In genomic region chr9:87350915-87351314, GRCh38 we compare ENCODE assay signal across 24 cellular contexts.
A peak's percentile ranks its signal among the peaks of the same experiment; 100 is the strongest.
DNase-seq lines count a peak whose midpoint lies in the region; ATAC-seq and TF ChIP-seq lines count a peak whose summit lies in the region.
"Had no signal": no experiment of that assay in that cellular context is flagged by ENCODE, and none has a peak within 500 bp of the region (broad histone marks: within the 10 kb centered on the region; RNA-seq: fewer than 3 reads in every experiment).

No MANE protein-coding gene starts in this region.

- peaks cover 14% of the 10 kb centered on the region for H3K4me1 ChIP-seq in SJSA1 (replicated peaks)

- no peaks in the 10 kb centered on the region for H3K27me3 ChIP-seq in SJSA1 (replicated peaks)
- H3K27me3 ChIP-seq: neutrophil had no signal

- H3K4me3 ChIP-seq in AG09309 (ENCODE audit: control insufficient read depth, low read depth, low read length) (no peak overlapping the region), SJSA1 (no peak overlapping the region), cardiac fibroblast (replicated peaks in 1 of 2; ENCODE audit: low read depth in 2 of 2, low read length in 2 of 2) (no peak overlapping the region)
- H3K4me3 ChIP-seq: SK-N-MC had no signal

- DNase-seq in AG09309 (ENCODE audit: low read depth) (peak; percentile 33), SJSA1 (ENCODE audit: low read depth in 1 of 2, low spot score in 2 of 2) (peak in 1 of 2 experiments; percentile 40), cardiac fibroblast (ENCODE audit: low read depth in 2 of 2) (peak; percentile 22 to 85), kidney glomerular epithelial cell (lab: John Stamatoyannopoulos, UW) (peak; percentile 38), SIG-M5 treated with dmso at 0.1 percent for 504 hours (lab: John Stamatoyannopoulos, UW; ENCODE audit: unreplicated experiment) (no peak), hepatic stellate cell (ENCODE audit: low spot score) (no peak)
- no peak for DNase-seq in activated naive CD4-positive, alpha-beta T cell treated with Interleukin-2 at 50 U/mL for 16 hours
- DNase-seq: 8988T; activated CD4-positive, alpha-beta T cell treated with anti-CD3 and anti-CD28 coated beads for 4 hours; activated naive CD4-positive, alpha-beta T cell treated with anti-CD3 and anti-CD28 coated beads for 36 hours; activated T-cell treated with anti-CD3 and anti-CD28 coated beads, Interleukin-2, amount 50 U/mL, for 48 hours; effector CD8-positive, alpha-beta T cell; erythroblast; left cardiac atrium; MV-4-11; NCI-H1694; NCI-H2171 treated with DMSO at 0.1 percent for 48 hours; NCI-H526 treated with DMSO at 0.1 percent for 48 hours; substantia nigra; T-helper 2 cell had no signal

- no peaks in the 10 kb centered on the region for H3K36me3 ChIP-seq in SJSA1
- H3K36me3 ChIP-seq: neutrophil had no signal

- TF ChIP-seq CTCF in AG09309 (IDR thresholded peaks at IDR 0.05; ENCODE audit: control insufficient read depth, insufficient read depth, low read depth, low read length, missing control alignments) (no peak), cardiac fibroblast (IDR thresholded peaks at IDR 0.05; ENCODE audit: low read depth, low read length) (no peak)

- 0 out of 2 replicates have a peak overlapping the region, but pooled peaks have one; percentile 16 for H3K27ac ChIP-seq in SJSA1
- H3K27ac ChIP-seq: KMS-11, neutrophil, SK-N-MC had no signal

- ATAC-seq in GM18909 (IDR thresholded peaks at IDR 0.05; ENCODE audit: poor library complexity, unreplicated experiment): no peak

- H3K9me3 ChIP-seq in SJSA1 (replicated peaks): no peaks in the 10 kb centered on the region
- H3K9me3 ChIP-seq: neutrophil had no signal

Comparison
In these comparisons a context has a peak if more than half of its experiments do, and no peak if none do; other contexts are left out.
1. DNase-seq: peak in AG09309 (single experiment), cardiac fibroblast (2 of 2) and kidney glomerular epithelial cell (single experiment); none in SIG-M5 treated with dmso at 0.1 percent for 504 hours (single experiment), activated naive CD4-positive, alpha-beta T cell treated with Interleukin-2 at 50 U/mL for 16 hours (single experiment) and hepatic stellate cell (single experiment).